23 cellular contexts compared by ENCODE assay signal in the genomic region with DNA sequence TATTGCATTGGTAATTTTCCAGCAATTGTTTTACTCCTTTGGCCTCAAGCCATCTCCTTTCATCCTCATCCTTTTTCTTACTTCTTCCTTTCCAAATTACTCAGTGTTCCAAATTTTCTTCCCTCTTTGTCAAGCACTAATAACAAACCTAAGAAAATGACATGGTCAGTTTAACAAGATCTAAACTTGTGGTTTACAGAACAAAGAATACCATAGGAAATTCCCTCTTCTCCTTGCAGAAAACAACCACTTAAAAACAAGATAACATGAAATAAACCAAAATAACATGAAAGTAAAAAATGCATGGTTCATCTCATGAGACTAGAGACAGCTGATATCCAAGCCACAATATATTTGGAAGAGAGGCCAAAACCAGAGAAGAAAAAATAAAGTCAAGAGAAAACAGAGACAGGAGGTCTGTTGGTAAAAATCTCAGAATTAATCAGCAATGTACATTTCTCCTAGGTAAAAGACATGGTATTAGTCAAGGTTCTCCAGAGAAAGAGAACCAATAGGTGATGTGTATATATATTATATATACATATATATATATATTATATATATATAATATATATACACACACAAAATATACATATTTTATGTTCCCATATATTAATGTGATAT. TPM values are rescaled to one million over a fixed set of nuclear protein-coding genes. Genes with fewer than 3 reads are reported as not detected.
DNase-seq lines count a peak whose midpoint lies in the region; ATAC-seq, FAIRE-seq and TF ChIP-seq lines count a peak whose summit lies in the region.
"Had no signal": no experiment of that assay in that cellular context is flagged by ENCODE, and none has a peak within 500 bp of the region (broad histone marks: within the 10 kb centered on the region; RNA-seq: fewer than 3 reads in every experiment).

No MANE protein-coding gene starts in this region.

- DNase-seq in osteoblast (ENCODE audit: insufficient read length, low spot score, missing footprints): no peak
- no peak for DNase-seq in erythroblast (lab: John Stamatoyannopoulos, UW)
- DNase-seq in activated naive CD4-positive, alpha-beta T cell treated with Interleukin-2 at 50 U/mL for 16 hours: no peak
- no peak for DNase-seq in NCI-H446 treated with DMSO at 0.1 percent for 48 hours (lab: John Stamatoyannopoulos, UW)
- DNase-seq: activated CD4-positive, alpha-beta T cell treated with anti-CD3 and anti-CD28 coated beads, Interleukin-2, amount 10 ng/mL, durations not matched to agents 7 days and 5 days; activated naive CD4-positive, alpha-beta T cell treated with anti-CD3 and anti-CD28 coated beads, Interleukin-2, amount 10 ng/mL, durations not matched to agents 7 days and 5 days; DMS 273 treated with DMSO at 0.1 percent for 48 hours; foreskin keratinocyte; GDM1; hypothalamus; NCI-H2029; NCI-H510A; nephron progenitor cell; transverse colon had no signal

- H3K4me2 ChIP-seq in osteoblast (ENCODE audit: insufficient read depth, low read length): no peak overlapping the region
- H3K4me2 ChIP-seq: BLaER1 treated with 17β-estradiol and CSF1 and Interleukin-3, amounts not matched to agents 10 nM and 100 nM had no signal

- no peaks in the 10 kb centered on the region for H3K4me1 ChIP-seq in osteoblast (ENCODE audit: insufficient read depth, low read length)
- H3K4me1 ChIP-seq: BLaER1 treated with 17β-estradiol and CSF1 and Interleukin-3, amounts not matched to agents 10 nM and 100 nM; foreskin keratinocyte had no signal

- no peaks in the 10 kb centered on the region for H3K36me3 ChIP-seq in osteoblast (ENCODE audit: insufficient read depth, low read length)
- H3K36me3 ChIP-seq: BLaER1 treated with 17β-estradiol and CSF1 and Interleukin-3, amounts not matched to agents 10 nM and 100 nM; transverse colon had no signal

- TF ChIP-seq CTCF in osteoblast (IDR thresholded peaks at IDR 0.05; ENCODE audit: extremely low read depth, low read depth, low read length): no peak

- no peaks in the 10 kb centered on the region for H3K79me2 ChIP-seq in osteoblast (ENCODE audit: insufficient read depth, low read length)

- H3K27me3 ChIP-seq in osteoblast (ENCODE audit: insufficient read depth, low read length): no peaks in the 10 kb centered on the region
- H3K27me3 ChIP-seq: BLaER1 treated with 17β-estradiol and CSF1 and Interleukin-3, amounts not matched to agents 10 nM and 100 nM; transverse colon had no signal

- no peak for TF ChIP-seq POLR2A in erythroblast (IDR thresholded peaks at IDR 0.05; ENCODE audit: low read length)

- no peak overlapping the region for H3K27ac ChIP-seq in osteoblast (ENCODE audit: low read depth, low read length)
- H3K27ac ChIP-seq: BLaER1 treated with 17β-estradiol and CSF1 and Interleukin-3, amounts not matched to agents 10 nM and 100 nM; coronary artery; foreskin keratinocyte; transverse colon had no signal

- no peak overlapping the region for H2AFZ ChIP-seq in osteoblast (ENCODE audit: low read length)

- no peaks in the 10 kb centered on the region for H3K9me3 ChIP-seq in osteoblast (ENCODE audit: low read depth, low read length)
- H3K9me3 ChIP-seq: BLaER1 treated with 17β-estradiol and CSF1 and Interleukin-3, amounts not matched to agents 10 nM and 100 nM; transverse colon had no signal

- ATAC-seq in GM19351 (IDR thresholded peaks at IDR 0.05; ENCODE audit: unreplicated experiment) (peak; percentile 59), HG02885 (IDR thresholded peaks at IDR 0.05; ENCODE audit: poor library complexity, unreplicated experiment) (peak; percentile 66)
- ATAC-seq: foreskin keratinocyte; K562; stimulated activated memory B cell treated with anti-CD40 and anti-IgM and Interleukin-4, amounts not matched to agents 10 μg/mL and 1 μg/mL and 100 μg/mL, for 72 hours had no signal

- FAIRE-seq in A204.1 (lab: Jason Lieb, UNC) (peak; percentile 92), colon (lab: Jason Lieb, UNC) (peak; percentile 77)
- FAIRE-seq: endometrium, K562 had no signal

- H4K20me1 ChIP-seq in osteoblast (ENCODE audit: insufficient read depth, low read length): no peaks in the 10 kb centered on the region
- H4K20me1 ChIP-seq: BLaER1 treated with 17β-estradiol and CSF1 and Interleukin-3, amounts not matched to agents 10 nM and 100 nM had no signal

- H3K4me3 ChIP-seq in osteoblast (ENCODE audit: insufficient read depth, low read length): no peak overlapping the region
- H3K4me3 ChIP-seq: BLaER1 treated with 17β-estradiol and CSF1 and Interleukin-3, amounts not matched to agents 10 nM and 100 nM; coronary artery; K562; transverse colon had no signal

RNA-seq across cellular contexts. Expression of a gene that starts 51.0 kb away (rescaled TPM):
- total RNA-seq in osteoblast: 107 and 117 TPM in 2 replicates

RNA-seq across cellular contexts. Expression of a gene that starts 57.1 kb away (rescaled TPM):
- total RNA-seq in osteoblast: under 0.01 and 0.29 TPM in 2 replicates
- total RNA-seq: foreskin keratinocyte had no signal
